1 cellular context compared by ENCODE assay signal in genomic region chr5:171418982-171419662, GRCh38.
A peak's percentile ranks its signal among the peaks of the same experiment; 100 is the strongest.
TF ChIP-seq lines count a peak whose summit lies in the region.

TSS of gene FGF18 (plus strand) at chr5:171419647. CDS start at chr5:171420200, 553 bp downstream.

TF ChIP-seq in HEK293, 187 proteins besides CTCF, POLR2A, EP300 and RAD21 (continued from another document):
- TF ChIP-seq ZBTB10 (tag by site-specific recombination; IDR thresholded peaks at IDR 0.05) = peak; percentile 47; the same call in 1 of the 2 replicates
- TF ChIP-seq ZNF580 (tag by site-specific recombination; IDR thresholded peaks at IDR 0.05) = 0 out of 2 replicates have a peak, but pooled peaks have one; percentile 28
- peak; percentile 59; the same call in 1 of the 2 replicates for TF ChIP-seq SP3 (tag by site-specific recombination; IDR thresholded peaks at IDR 0.05)
- TF ChIP-seq PRDM10 (tag by site-specific recombination; IDR thresholded peaks at IDR 0.05) = peak; percentile 92
- TF ChIP-seq SP2 (tag by site-specific recombination; IDR thresholded peaks at IDR 0.05) = peak; percentile 74
- no peak for TF ChIP-seq ZNF114 (tag by site-specific recombination; IDR thresholded peaks at IDR 0.05)
- no peak for TF ChIP-seq ZNF175 (tag by site-specific recombination; IDR thresholded peaks at IDR 0.05)
- TF ChIP-seq ZNF341 (tag by site-specific recombination; IDR thresholded peaks at IDR 0.05; ENCODE audit: low read depth) = peak; percentile 14; the same call in 1 of the 2 replicates
- peak; percentile 29; the same call in 1 of the 2 replicates for TF ChIP-seq ZBTB48 (tag by site-specific recombination; IDR thresholded peaks at IDR 0.05)
- 0 out of 2 replicates have a peak, but pooled peaks have one; percentile 15 for TF ChIP-seq ZNF501 (tag by site-specific recombination; IDR thresholded peaks at IDR 0.05)
- TF ChIP-seq ZNF777 (tag by site-specific recombination; IDR thresholded peaks at IDR 0.05; ENCODE audit: borderline replicate concordance) = peak; percentile 78
- no peak for TF ChIP-seq KLF7 (tag by site-specific recombination; IDR thresholded peaks at IDR 0.05; ENCODE audit: borderline replicate concordance)
- peak; percentile 88 for TF ChIP-seq GLIS2 (tag by site-specific recombination; IDR thresholded peaks at IDR 0.05)
- no peak for TF ChIP-seq ZXDB (tag by site-specific recombination; IDR thresholded peaks at IDR 0.05)
- no peak for TF ChIP-seq ZNF10 (tag by site-specific recombination; IDR thresholded peaks at IDR 0.05)
- TF ChIP-seq ZBTB26 (tag by site-specific recombination; optimal IDR thresholded peaks at IDR 0.05) = peak; percentile 89
- no peak for TF ChIP-seq ZNF830 (tag by site-specific recombination; IDR thresholded peaks at IDR 0.05; ENCODE audit: low read depth)
- TF ChIP-seq ZNF133 (tag by site-specific recombination; IDR thresholded peaks at IDR 0.05) = 0 out of 2 replicates have a peak, but pooled peaks have one; percentile 8
- peak; percentile 34; the same call in 1 of the 2 replicates for TF ChIP-seq PBX3 (CRISPR knock-in tag; IDR thresholded peaks at IDR 0.05)
- 0 out of 2 replicates have a peak, but pooled peaks have one; percentile 5 for TF ChIP-seq ZNF692 (tag by site-specific recombination; IDR thresholded peaks at IDR 0.05)
- no peak for TF ChIP-seq ZNF768 (tag by site-specific recombination; IDR thresholded peaks at IDR 0.05)
- no peak for TF ChIP-seq ZNF426 (tag by site-specific recombination; IDR thresholded peaks at IDR 0.05)
